In the genomic region with DNA sequence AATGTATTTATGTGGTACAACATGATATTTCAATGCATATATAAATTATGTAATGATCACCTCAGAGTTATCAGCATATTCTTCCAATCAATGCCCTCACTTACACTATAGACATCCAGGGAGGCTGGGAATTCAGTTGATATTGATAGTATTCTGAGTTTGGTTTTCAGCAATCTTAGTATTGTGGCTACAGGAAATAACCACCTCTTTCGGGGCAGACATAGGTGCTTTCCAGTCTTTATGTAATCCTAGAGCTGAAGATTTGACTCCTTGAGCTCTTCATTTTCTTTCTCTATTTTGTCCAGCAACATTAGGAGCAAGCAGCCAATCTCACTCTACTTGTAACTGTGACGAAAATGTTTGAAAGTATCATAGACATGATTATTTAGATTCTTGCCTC, we compare ENCODE assay signal across 11 cellular contexts.
"Had no signal": no experiment of that assay in that cellular context is flagged by ENCODE, and none has a peak within 500 bp of the region (broad histone marks: within the 10 kb centered on the region; RNA-seq: fewer than 3 reads in every experiment).

No MANE protein-coding gene starts in this region.

- H3K4me1 ChIP-seq: HAP-1 had no signal

- ATAC-seq: HCT116, HepG2 had no signal

- DNase-seq: GM23248, GOT3, H7, HFFc6, Karpas-422, KBM-7 had no signal

- H3K27ac ChIP-seq: GM23248, HL-60, KMS-11 had no signal

- H3K36me3 ChIP-seq: HAP-1 had no signal

- H3K9me3 ChIP-seq: HAP-1 had no signal

- H3K4me3 ChIP-seq: GM23248, HAP-1 had no signal
